In the genomic region with DNA sequence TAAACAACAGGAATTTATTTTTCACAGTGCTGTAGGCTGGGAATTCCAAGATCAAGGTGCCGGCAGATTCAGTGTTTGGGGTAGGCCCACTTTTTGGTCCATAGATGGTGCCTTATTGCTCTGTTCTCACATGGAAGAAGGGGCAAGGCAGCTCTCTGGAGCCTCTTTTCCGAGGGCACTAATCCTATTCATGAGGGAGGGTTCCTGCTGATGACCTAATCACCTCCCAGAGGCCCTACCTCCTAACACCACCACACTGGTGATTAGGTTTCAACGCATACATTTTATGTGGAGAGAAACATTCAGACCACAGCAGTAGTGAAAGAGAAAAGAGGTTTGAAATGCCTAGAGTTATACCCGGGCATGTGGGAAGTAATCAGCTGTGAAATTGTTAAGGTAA, we compare ENCODE assay signal across 18 cellular contexts. TPM values are rescaled to one million over a fixed set of nuclear protein-coding genes. Genes with fewer than 3 reads are reported as not detected.
DNase-seq lines count a peak whose midpoint lies in the region; ATAC-seq, FAIRE-seq and TF ChIP-seq lines count a peak whose summit lies in the region.
"Had no signal": no experiment of that assay in that cellular context is flagged by ENCODE, and none has a peak within 500 bp of the region (broad histone marks: within the 10 kb centered on the region; RNA-seq: fewer than 3 reads in every experiment).

No MANE protein-coding gene starts in this region.

- intact Hi-C loops in HepG2 (cut with micrococcal nuclease; ENCODE audit: unreplicated experiment) (loop anchor here (2.0 kb wide), 1 partner anchor 20 kb away; no protein-coding TSS in a partner anchor), right lobe of liver (cut with DNase I) (no loop called here)

- ATAC-seq in HepG2: no peak
- ATAC-seq in right lobe of liver: no peak
- ATAC-seq in HG03039 (IDR thresholded peaks at IDR 0.05; ENCODE audit: unreplicated experiment): no peak
- no peak for ATAC-seq in HG02885 (IDR thresholded peaks at IDR 0.05; ENCODE audit: poor library complexity, unreplicated experiment)

- TF ChIP-seq POLR2A in HepG2 (IDR thresholded peaks at IDR 0.05; ENCODE audit: insufficient read depth in 1 of 2, low read depth in 2 of 2, low read length in 2 of 2) (no peak), right lobe of liver (IDR thresholded peaks at IDR 0.05) (no peak)

- TF ChIP-seq EP300 in HepG2 (IDR thresholded peaks at IDR 0.05; ENCODE audit: low read depth in 2 of 2, low read length in 2 of 2) (no peak), HepG2 (CRISPR knock-in tag; IDR thresholded peaks at IDR 0.05; ENCODE audit: borderline replicate concordance) (no peak)

- H3K9ac ChIP-seq in HepG2 (ENCODE audit: insufficient read depth, low read depth, low read length): no peak overlapping the region

- no peak for FAIRE-seq in HepG2 (lab: Jason Lieb, UNC)

- no peak for TF ChIP-seq RAD21 in HepG2 (CRISPR knock-in tag; IDR thresholded peaks at IDR 0.05)

- CTCF ChIA-PET in HepG2 (lab: Yijun Ruan, JAX; ENCODE audit: low intra/inter-chr PET ratio, low total read pairs): no interaction called here

- H3K27me3 ChIP-seq in HepG2 (ENCODE audit: control insufficient read depth in 1 of 2, insufficient read depth in 2 of 2, low read length in 2 of 2) (no peaks in the 10 kb centered on the region), right lobe of liver (no peaks in the 10 kb centered on the region), SJCRH30 (no peaks in the 10 kb centered on the region)
- H3K27me3 ChIP-seq: brain microvascular endothelial cell had no signal

- TF ChIP-seq CTCF in HepG2 (CRISPR knock-in tag; IDR thresholded peaks at IDR 0.05) (no peak), right lobe of liver (IDR thresholded peaks at IDR 0.05) (no peak)

- 19% methylated on average over 2 of the region's 4 CpGs for WGBS in HepG2 (ENCODE audit: low lambda C conversion rate)
- WGBS in right lobe of liver (ENCODE audit: insufficient coverage, low coverage, low lambda C conversion rate, missing lambda C conversion rate): 58% methylated on average over 2 of the region's 4 CpGs

- no peak for DNase-seq in HepG2 (ENCODE audit: low spot score)
- no peak for DNase-seq in right lobe of liver
- DNase-seq in SJCRH30: peak; percentile 44 to 67
- peak; percentile 20 for DNase-seq in iPS-NIHi7 (ENCODE audit: extremely low spot score)
- no peak for DNase-seq in NCI-H2081 treated with DMSO at 0.1 percent for 48 hours (lab: John Stamatoyannopoulos, UW)
- no peak for DNase-seq in NCI-H345 (lab: John Stamatoyannopoulos, UW)
- DNase-seq: activated gamma-delta T cell; brain microvascular endothelial cell; DMS79 treated with DMSO at 0.1 percent for 48 hours; effector CD8-positive, alpha-beta T cell; foreskin fibroblast; HFFc6; midbrain; NCI-H2029 treated with DMSO at 0.1 percent for 48 hours had no signal

- H3K27ac ChIP-seq in HepG2 (ENCODE audit: extremely low read length, insufficient read depth, low read length): no peak overlapping the region
- no peak overlapping the region for H3K27ac ChIP-seq in right lobe of liver
- H3K27ac ChIP-seq in SJCRH30: no peak overlapping the region
- H3K27ac ChIP-seq: brain microvascular endothelial cell, prostate gland had no signal

- H3K36me3 ChIP-seq in HepG2 (replicated peaks in 1 of 2; ENCODE audit: control insufficient read depth in 1 of 2, insufficient read depth in 2 of 2, low read length in 2 of 2) (no peaks in the 10 kb centered on the region; a peak in 1 of 5 replicates), right lobe of liver (no peaks in the 10 kb centered on the region), SJCRH30 (no peaks in the 10 kb centered on the region)
- H3K36me3 ChIP-seq: brain microvascular endothelial cell, prostate gland had no signal

- POLR2A ChIA-PET in HepG2 (lab: Yijun Ruan, JAX): interaction anchor here (2.1 kb wide), 1 partner anchor 19 kb away, joined by 6 read pairs; no protein-coding TSS in a partner anchor

- H3K79me2 ChIP-seq in HepG2 (ENCODE audit: insufficient read depth, low read length): peaks cover 32% of the 10 kb centered on the region

- no peaks in the 10 kb centered on the region; the same call in 1 of the 2 replicates for H4K20me1 ChIP-seq in HepG2 (ENCODE audit: insufficient read depth, low read length)

- peak overlapping the region in 2 of 3 experiments; percentile 16 to 82; a peak in 2 of 6 replicates for H3K4me3 ChIP-seq in HepG2 (replicated peaks in 1 of 3; ENCODE audit: insufficient read depth in 1 of 3, low read depth in 2 of 3, low read length in 3 of 3)
- H3K4me3 ChIP-seq in right lobe of liver: no peak overlapping the region
- H3K4me3 ChIP-seq in SJCRH30: no peak overlapping the region
- H3K4me3 ChIP-seq: prostate gland had no signal

- H3K4me1 ChIP-seq in HepG2 (ENCODE audit: insufficient read depth, low read length) (peaks cover 41% of the 10 kb centered on the region), right lobe of liver (no peaks in the 10 kb centered on the region), SJCRH30 (peaks cover 24% of the 10 kb centered on the region)
- H3K4me1 ChIP-seq: prostate gland had no signal

- H3K9me3 ChIP-seq in HepG2 (ENCODE audit: low read length): no peaks in the 10 kb centered on the region
- no peaks in the 10 kb centered on the region for H3K9me3 ChIP-seq in right lobe of liver
- no peaks in the 10 kb centered on the region for H3K9me3 ChIP-seq in SJCRH30 (replicated peaks)
- H3K9me3 ChIP-seq: prostate gland had no signal

- in situ Hi-C loops in HepG2 (cut with HindIII; ENCODE audit: extremely low pct_ligation_motif_present, low pct_unique_long_range_greater_than_20kb): no loop called here

- H2AFZ ChIP-seq in HepG2 (ENCODE audit: low read length): peak overlapping the region; percentile 86

- 0 out of 2 replicates have a peak overlapping the region, but pooled peaks have one; percentile 57 for H3K4me2 ChIP-seq in HepG2 (ENCODE audit: low read depth, low read length)

- no TSS peak for BruUV-seq in HepG2 (replicated peaks; lab: Mats Ljungman, UMichigan)

TF ChIP-seq in HepG2, 621 proteins besides CTCF, POLR2A, EP300 and RAD21:
- TF ChIP-seq ZNF264 (CRISPR knock-in tag; IDR thresholded peaks at IDR 0.05) (peak; percentile 95), FOXM1 (CRISPR knock-in tag; IDR thresholded peaks at IDR 0.05) (no peak)

RNA-seq across cellular contexts. Expression of a gene that starts 1.4 kb away (rescaled TPM):
- 26.5 and 38.2 TPM in 2 replicates for total RNA-seq in HepG2 (2016; rRNA removed; fragmentation: Illumina TruSeq; extraction: Trizol)
- 31.5 and 34.7 TPM in 2 replicates for total RNA-seq in HepG2 (2016; cell fraction: cytosol; rRNA removed; fragmentation: Illumina TruSeq; extraction: Trizol; ENCODE audit: low read depth)
- 26.6 and 35.6 TPM in 2 replicates for total RNA-seq in HepG2 (2016; cell fraction: insoluble cytoplasmic fraction; rRNA removed; fragmentation: Illumina TruSeq; extraction: Trizol)
- total RNA-seq in HepG2 (2016; cell fraction: membrane; rRNA removed; fragmentation: Illumina TruSeq; extraction: Trizol): 16.9 and 21.3 TPM in 2 replicates
- 40.4 and 43.0 TPM in 2 replicates for total RNA-seq in HepG2 (2016; cell fraction: nucleus; rRNA removed; fragmentation: Illumina TruSeq; extraction: Trizol)
- 2.1 and 3.3 TPM in 2 replicates for polyA plus RNA-seq in HepG2 (2011; rRNA removed)
- polyA plus RNA-seq in HepG2 (2011; cell fraction: cytosol; rRNA removed): 1.9 and 2.2 TPM in 2 replicates
- polyA plus RNA-seq in HepG2 (2011; cell fraction: nucleus; rRNA removed): 2.5 and 2.8 TPM in 2 replicates
- 3.7 and 5.9 TPM in 2 replicates for polyA plus RNA-seq in HepG2 (2012)
- polyA plus RNA-seq in HepG2 (2016; cell fraction: cytosol; fragmentation: Illumina TruSeq; extraction: Trizol; ENCODE audit: low read depth): 0.48 and 0.66 TPM in 2 replicates
- polyA plus RNA-seq in HepG2 (2016; cell fraction: insoluble cytoplasmic fraction; fragmentation: Illumina TruSeq; extraction: Trizol; ENCODE audit: low read depth): 18.4 and 18.6 TPM in 2 replicates
- polyA plus RNA-seq in HepG2 (2016; cell fraction: membrane; fragmentation: Illumina TruSeq; extraction: Trizol; ENCODE audit: low read depth): 1.7 and 1.9 TPM in 2 replicates
- polyA plus RNA-seq in HepG2 (2016; cell fraction: nucleus; fragmentation: Illumina TruSeq; extraction: Trizol; ENCODE audit: insufficient read depth, low read depth): 11.7 and 13.0 TPM in 2 replicates
- polyA minus RNA-seq in HepG2 (2011; rRNA and poly(A)+ RNA removed; ENCODE audit: low replicate concordance): 7.2 and 67.2 TPM in 2 replicates
- polyA minus RNA-seq in HepG2 (2011; cell fraction: cytosol; rRNA and poly(A)+ RNA removed): 4.5 and 5.7 TPM in 2 replicates
- 19.8 and 21.9 TPM in 2 replicates for polyA minus RNA-seq in HepG2 (2011; cell fraction: nucleus; rRNA and poly(A)+ RNA removed)
- 1 to 10 TPM; 2.0 to 4.5 (median 2.8) TPM for total RNA-seq in right lobe of liver
- 58.0 and 61.2 TPM in 2 replicates for total RNA-seq in SJCRH30 (2014; rRNA removed; shearing (Covaris generic))

RNA-seq across cellular contexts. Expression of a gene that starts 45.2 kb away (rescaled TPM):
- total RNA-seq in HepG2 (2016; rRNA removed; fragmentation: Illumina TruSeq; extraction: Trizol) (9.2 and 15.9 TPM in 2 replicates), right lobe of liver (under 1 TPM in 4 of 6 experiments, not detected in 2; 0.04 to 0.20 (median 0.08) TPM)
- 1.7 and 1.9 TPM in 2 replicates for total RNA-seq in HepG2 (2016; cell fraction: cytosol; rRNA removed; fragmentation: Illumina TruSeq; extraction: Trizol; ENCODE audit: low read depth)
- total RNA-seq in HepG2 (2016; cell fraction: insoluble cytoplasmic fraction; rRNA removed; fragmentation: Illumina TruSeq; extraction: Trizol): 9.1 and 14.7 TPM in 2 replicates
- total RNA-seq in HepG2 (2016; cell fraction: membrane; rRNA removed; fragmentation: Illumina TruSeq; extraction: Trizol): 3.4 TPM in 2 replicates
- total RNA-seq in HepG2 (2016; cell fraction: nucleus; rRNA removed; fragmentation: Illumina TruSeq; extraction: Trizol): 5.7 and 7.7 TPM in 2 replicates
- 3.8 and 6.1 TPM in 2 replicates for polyA plus RNA-seq in HepG2 (2011; rRNA removed)
- 3.0 and 3.8 TPM in 2 replicates for polyA plus RNA-seq in HepG2 (2011; cell fraction: cytosol; rRNA removed)
- polyA plus RNA-seq in HepG2 (2011; cell fraction: nucleus; rRNA removed): 3.2 and 3.7 TPM in 2 replicates
- 0.72 and 1.4 TPM in 2 replicates for polyA plus RNA-seq in HepG2 (2012)
- 1.5 TPM in 2 replicates for polyA plus RNA-seq in HepG2 (2016; cell fraction: cytosol; fragmentation: Illumina TruSeq; extraction: Trizol; ENCODE audit: low read depth)
- polyA plus RNA-seq in HepG2 (2016; cell fraction: insoluble cytoplasmic fraction; fragmentation: Illumina TruSeq; extraction: Trizol; ENCODE audit: low read depth): 10.8 and 11.6 TPM in 2 replicates
- 2.1 and 2.3 TPM in 2 replicates for polyA plus RNA-seq in HepG2 (2016; cell fraction: membrane; fragmentation: Illumina TruSeq; extraction: Trizol; ENCODE audit: low read depth)
- 7.3 and 9.5 TPM in 2 replicates for polyA plus RNA-seq in HepG2 (2016; cell fraction: nucleus; fragmentation: Illumina TruSeq; extraction: Trizol; ENCODE audit: insufficient read depth, low read depth)
- polyA minus RNA-seq in HepG2 (2011; rRNA and poly(A)+ RNA removed; ENCODE audit: low replicate concordance): 8.9 TPM in 1 of 2 replicates, not detected in the other
- 3.4 and 5.6 TPM in 2 replicates for polyA minus RNA-seq in HepG2 (2011; cell fraction: cytosol; rRNA and poly(A)+ RNA removed)
- 2.3 and 3.0 TPM in 2 replicates for polyA minus RNA-seq in HepG2 (2011; cell fraction: nucleus; rRNA and poly(A)+ RNA removed)
- 7.2 TPM in 2 replicates for total RNA-seq in SJCRH30 (2014; rRNA removed; shearing (Covaris generic))
- total RNA-seq: HFFc6, MCF 10A had no signal

Comparison
In these comparisons a context has a peak if more than half of its experiments do, and no peak if none do; other contexts are left out.
1. H3K4me3 ChIP-seq: peak in HepG2 (2 of 3); none in right lobe of liver (0 of 3) and SJCRH30 (single experiment).
2. DNase-seq: peak in SJCRH30 (2 of 2) and iPS-NIHi7 (single experiment); none in HepG2 (single experiment), right lobe of liver (0 of 3), NCI-H2081 treated with DMSO at 0.1 percent for 48 hours (single experiment) and NCI-H345 (single experiment).